Comparison of ENCODE assay signal across 9 cellular contexts in genomic region chr12:40336573-40337199, GRCh38.
DNase-seq lines count a peak whose midpoint lies in the region; ATAC-seq and TF ChIP-seq lines count a peak whose summit lies in the region.
"Had no signal": no experiment of that assay in that cellular context is flagged by ENCODE, and none has a peak within 500 bp of the region (broad histone marks: within the 10 kb centered on the region; RNA-seq: fewer than 3 reads in every experiment).

No MANE protein-coding gene starts in this region.

- DNase-seq in AG09309 (ENCODE audit: low read depth), result no peak
- peak; percentile 31 for DNase-seq in NCI-H1694 treated with DMSO at 0.1 percent for 48 hours (lab: John Stamatoyannopoulos, UW)
- DNase-seq in choroid plexus epithelial cell (ENCODE audit: low read depth), result peak; percentile 48
- DNase-seq in sciatic nerve (ENCODE audit: low spot score), result no peak
- DNase-seq in occipital lobe (lab: John Stamatoyannopoulos, UW), result no peak
- DNase-seq in activated naive CD8-positive, alpha-beta T cell treated with anti-CD3 and anti-CD28 coated beads for 36 hours, result no peak
- no peak for DNase-seq in midbrain (lab: John Stamatoyannopoulos, UW)

- H3K9me3 Mint-ChIP-seq in activated naive CD8-positive, alpha-beta T cell treated with anti-CD3 and anti-CD28 coated beads for 36 hours, result no peaks in the 10 kb centered on the region
- H3K9me3 Mint-ChIP-seq: dendritic cell treated with granulocyte-macrophage colony-stimulating factor and Interleukin-4, amounts not matched to agents 40 ng/mL and 50 ng/mL, for 4 days had no signal

- H3K27ac Mint-ChIP-seq in activated naive CD8-positive, alpha-beta T cell treated with anti-CD3 and anti-CD28 coated beads for 36 hours, result no peak overlapping the region
- H3K27ac Mint-ChIP-seq: dendritic cell treated with granulocyte-macrophage colony-stimulating factor and Interleukin-4, amounts not matched to agents 40 ng/mL and 50 ng/mL, for 4 days had no signal

- intact Hi-C loops in sciatic nerve (cut with DNase I), result no loop called here

- H3K27me3 Mint-ChIP-seq in activated naive CD8-positive, alpha-beta T cell treated with anti-CD3 and anti-CD28 coated beads for 36 hours, result no peaks in the 10 kb centered on the region
- H3K27me3 Mint-ChIP-seq: dendritic cell treated with granulocyte-macrophage colony-stimulating factor and Interleukin-4, amounts not matched to agents 40 ng/mL and 50 ng/mL, for 4 days had no signal

- H3K4me3 ChIP-seq in AG09309 (ENCODE audit: control insufficient read depth, low read depth, low read length) (no peak overlapping the region), choroid plexus epithelial cell (ENCODE audit: low read depth, low read length) (no peak overlapping the region)

- no peaks in the 10 kb centered on the region for H3K36me3 Mint-ChIP-seq in activated naive CD8-positive, alpha-beta T cell treated with anti-CD3 and anti-CD28 coated beads for 36 hours

- TF ChIP-seq CTCF in AG09309 (IDR thresholded peaks at IDR 0.05; ENCODE audit: control insufficient read depth, insufficient read depth, low read depth, low read length, missing control alignments) (peak; percentile 55), choroid plexus epithelial cell (conservative IDR thresholded peaks at IDR 0.05; ENCODE audit: low read depth, low read length) (peak; percentile 67)

- no peak overlapping the region for H3K4me3 Mint-ChIP-seq in activated naive CD8-positive, alpha-beta T cell treated with anti-CD3 and anti-CD28 coated beads for 36 hours
- H3K4me3 Mint-ChIP-seq: dendritic cell treated with granulocyte-macrophage colony-stimulating factor and Interleukin-4, amounts not matched to agents 40 ng/mL and 50 ng/mL, for 4 days had no signal

- H3K4me1 Mint-ChIP-seq in activated naive CD8-positive, alpha-beta T cell treated with anti-CD3 and anti-CD28 coated beads for 36 hours, result no peaks in the 10 kb centered on the region

- ATAC-seq in GM19395 (IDR thresholded peaks at IDR 0.05; ENCODE audit: unreplicated experiment) (peak; percentile 72), sciatic nerve (peak; percentile 56)

Comparison
In these comparisons a context has a peak if more than half of its experiments do, and no peak if none do; other contexts are left out.
1. DNase-seq: peak in NCI-H1694 treated with DMSO at 0.1 percent for 48 hours (single experiment) and choroid plexus epithelial cell (single experiment); none in AG09309 (single experiment), sciatic nerve (single experiment), occipital lobe (single experiment), activated naive CD8-positive, alpha-beta T cell treated with anti-CD3 and anti-CD28 coated beads for 36 hours (single experiment) and midbrain (single experiment).